In genomic region chr2:67322361-67323001, GRCh38 we compare ENCODE assay signal across 8 cellular contexts.
DNase-seq lines count a peak whose midpoint lies in the region; ATAC-seq and TF ChIP-seq lines count a peak whose summit lies in the region.

No MANE protein-coding gene starts in this region.

- POLR2A ChIA-PET in activated CD8-positive, alpha-beta T cell treated with anti-CD3 and anti-CD28 coated beads for 36 hours (lab: Charles Lee): no interaction called here

- H3K9me3 Mint-ChIP-seq in activated CD8-positive, alpha-beta T cell treated with anti-CD3 and anti-CD28 coated beads for 36 hours: no peaks in the 10 kb centered on the region

- H3K27me3 Mint-ChIP-seq in activated CD8-positive, alpha-beta T cell treated with anti-CD3 and anti-CD28 coated beads for 36 hours: peaks cover 10% of the 10 kb centered on the region

- TF ChIP-seq POLR2A in thyroid gland (IDR thresholded peaks at IDR 0.05): no peak

- 47 to 54% methylated on average over 3 of the region's 3 CpGs for WGBS in thyroid gland, 2 donors

- no peaks in the 10 kb centered on the region for H3K4me1 ChIP-seq in thyroid gland

- no peaks in the 10 kb centered on the region for H3K36me3 Mint-ChIP-seq in activated CD8-positive, alpha-beta T cell treated with anti-CD3 and anti-CD28 coated beads for 36 hours (ENCODE audit: low read depth)

- no peak overlapping the region for H3K4me3 ChIP-seq in thyroid gland (replicated peaks in 1 of 3)

- H3K27me3 ChIP-seq in thyroid gland: no peaks in the 10 kb centered on the region

- no peak for ATAC-seq in activated CD8-positive, alpha-beta T cell treated with anti-CD3 and anti-CD28 coated beads for 36 hours
- ATAC-seq in HG02623 (IDR thresholded peaks at IDR 0.05; ENCODE audit: unreplicated experiment): no peak

- H3K27ac ChIP-seq in VCaP (no peak overlapping the region), thyroid gland (no peak overlapping the region)

- no peaks in the 10 kb centered on the region for H3K9me3 ChIP-seq in thyroid gland

- DNase-seq in COLO829 (ENCODE audit: low spot score) (peak; percentile 69), iPS DF 19.7 (ENCODE audit: low read depth, low spot score) (peak; percentile 52), thyroid gland (peak; percentile 27 to 37)
- DNase-seq in activated CD8-positive, alpha-beta T cell treated with anti-CD3 and anti-CD28 coated beads for 36 hours: no peak
- no peak for DNase-seq in stimulated activated CD4-positive, alpha-beta T cell treated with anti-CD3 and anti-CD28 coated beads, Interleukin-15, amount 100 ng/mL, for 24 hours

- intact Hi-C loops in thyroid gland (cut with DNase I): no loop called here
- intact Hi-C loops in activated CD8-positive, alpha-beta T cell treated with anti-CD3 and anti-CD28 coated beads for 36 hours (cut with micrococcal nuclease): no loop called here

- H3K36me3 ChIP-seq in thyroid gland: no peaks in the 10 kb centered on the region

- peak; percentile 39; the same call in 1 of the 2 replicates for TF ChIP-seq CTCF in LNCAP (IDR thresholded peaks at IDR 0.05)
- TF ChIP-seq CTCF in VCaP (conservative IDR thresholded peaks at IDR 0.05): peak; percentile 77
- peak in 3 of 6 experiments; percentile 34 to 40 (median 37) for TF ChIP-seq CTCF in thyroid gland (IDR thresholded peaks at IDR 0.05)
- TF ChIP-seq CTCF in activated CD8-positive, alpha-beta T cell treated with anti-CD3 and anti-CD28 coated beads for 36 hours (IDR thresholded peaks at IDR 0.05): no peak

- no peak overlapping the region for H3K27ac Mint-ChIP-seq in activated CD8-positive, alpha-beta T cell treated with anti-CD3 and anti-CD28 coated beads for 36 hours

- no peak overlapping the region for H3K4me3 Mint-ChIP-seq in activated CD8-positive, alpha-beta T cell treated with anti-CD3 and anti-CD28 coated beads for 36 hours

- no peaks in the 10 kb centered on the region for H3K4me1 Mint-ChIP-seq in activated CD8-positive, alpha-beta T cell treated with anti-CD3 and anti-CD28 coated beads for 36 hours (ENCODE audit: low read depth)

- CTCF ChIA-PET in activated CD8-positive, alpha-beta T cell treated with anti-CD3 and anti-CD28 coated beads for 36 hours (lab: Charles Lee): no interaction called here

Comparison
In these comparisons a context has a peak if more than half of its experiments do, and no peak if none do; other contexts are left out.
1. DNase-seq: peak in COLO829 (single experiment), iPS DF 19.7 (single experiment) and thyroid gland (2 of 2); none in activated CD8-positive, alpha-beta T cell treated with anti-CD3 and anti-CD28 coated beads for 36 hours (single experiment) and stimulated activated CD4-positive, alpha-beta T cell treated with anti-CD3 and anti-CD28 coated beads, Interleukin-15, amount 100 ng/mL, for 24 hours (single experiment).